9 cellular contexts compared by ENCODE assay signal in the genomic region with DNA sequence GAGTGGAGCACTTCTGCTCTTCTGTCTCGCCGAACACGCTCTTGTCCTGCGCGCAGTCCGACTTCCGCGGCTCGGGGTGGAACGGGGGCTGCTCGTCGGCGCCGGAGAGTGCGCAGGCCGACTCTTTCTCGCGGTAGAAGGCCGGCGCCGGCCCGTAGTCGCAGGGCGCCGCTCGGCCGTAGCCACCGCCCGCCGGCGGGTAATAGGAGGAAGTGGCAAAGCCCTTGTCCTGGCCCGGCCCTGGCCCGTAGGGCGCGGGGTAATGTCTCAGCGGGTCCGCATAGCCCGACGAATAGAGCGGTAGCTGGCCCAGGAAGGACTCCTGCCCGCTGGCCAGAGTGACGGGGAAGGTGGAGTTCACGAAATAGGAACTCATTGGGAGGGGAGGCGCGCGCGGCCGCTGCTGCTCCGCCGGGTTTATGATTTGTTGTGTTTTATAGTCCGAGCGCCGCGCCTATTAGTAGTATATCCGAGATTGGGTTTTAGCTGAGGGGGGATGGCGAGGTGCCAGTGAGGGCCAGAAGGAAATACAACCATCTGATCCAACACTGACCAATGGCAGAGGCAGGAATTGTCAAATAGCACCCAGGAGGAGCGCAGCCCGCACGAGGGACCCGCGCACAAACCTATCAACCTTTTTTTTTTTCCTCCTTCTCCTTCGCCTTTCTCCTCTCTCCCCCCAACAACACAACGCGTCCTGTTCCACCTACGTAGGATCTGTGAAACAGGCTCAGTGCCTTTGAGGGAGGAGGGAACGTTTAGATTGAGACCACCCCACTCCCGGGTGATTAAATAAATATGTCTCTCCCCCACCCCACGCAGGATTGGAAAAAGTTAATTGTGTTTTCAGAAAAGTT. TPM values are rescaled to one million over a fixed set of nuclear protein-coding genes. Genes with fewer than 3 reads are reported as not detected.
A peak's percentile ranks its signal among the peaks of the same experiment; 100 is the strongest.
DNase-seq lines count a peak whose midpoint lies in the region; ATAC-seq, FAIRE-seq and TF ChIP-seq lines count a peak whose summit lies in the region.
"Had no signal": no experiment of that assay in that cellular context is flagged by ENCODE, and none has a peak within 500 bp of the region (broad histone marks: within the 10 kb centered on the region; RNA-seq: fewer than 3 reads in every experiment).

No MANE protein-coding gene starts in this region.

- H3K9me3 ChIP-seq in GM12878 (replicated peaks; ENCODE audit: control insufficient read depth, insufficient read depth, low read length) (no peaks in the 10 kb centered on the region), lower lobe of right lung (no peaks in the 10 kb centered on the region), tibial artery (no peaks in the 10 kb centered on the region)

- SMC1A ChIA-PET in GM12878 (lab: Charles Lee; ENCODE audit: uncharacterized antibody, unreplicated experiment) = no interaction called here

- TF ChIP-seq EP300 in GM12878 (IDR thresholded peaks at IDR 0.05; ENCODE audit: borderline replicate concordance in 1 of 2, control insufficient read depth in 1 of 2, low read depth in 2 of 2, low read length in 2 of 2) = no peak

- CTCF ChIA-PET in GM12878 (lab: Yijun Ruan, JAX) = interaction anchor here (0.7 to 2.2 kb wide), 3 partner anchors 21 to 472 kb away, joined by 3 to 7 read pairs (median 5); no protein-coding TSS in a partner anchor

- no peak for TF ChIP-seq RAD21 in GM12878 (IDR thresholded peaks at IDR 0.05; ENCODE audit: insufficient read depth, low read depth, low read length)

- H3K4me3 ChIP-seq in GM12878 = peak overlapping the region; percentile 79
- H3K4me3 ChIP-seq in lower lobe of right lung = peak overlapping the region; percentile 63
- peak overlapping the region; percentile 39 to 50 for H3K4me3 ChIP-seq in tibial artery

- 2% methylated on average over 68 of the region's 68 CpGs for WGBS in GM12878 (ENCODE audit: insufficient coverage, insufficient replicate concordance, low lambda C conversion rate, missing lambda C conversion rate)

- in situ Hi-C loops in GM12878 (cut with MboI) = loop anchor here (5.0 kb wide), 1 partner anchor 336 kb away; no protein-coding TSS in a partner anchor

- peaks cover 15 to 47% of the 10 kb centered on the region in 2 experiments for H3K27me3 ChIP-seq in GM12878 (replicated peaks in 1 of 2; ENCODE audit: control insufficient read depth in 2 of 2, insufficient read depth in 2 of 2, low read length in 1 of 2)
- peaks cover 94% of the 10 kb centered on the region for H3K27me3 ChIP-seq in lower lobe of right lung (ENCODE audit: low read depth)
- H3K27me3 ChIP-seq in tibial artery = peaks cover 0 to 97% of the 10 kb centered on the region in 2 donors

- H3K4me1 ChIP-seq in GM12878 (ENCODE audit: control insufficient read depth, insufficient read depth, low read length) (peaks cover 10% of the 10 kb centered on the region), lower lobe of right lung (peaks cover 38% of the 10 kb centered on the region), tibial artery (peaks cover 0 to 44% (median 27%) of the 10 kb centered on the region in 4 donors)

- no peak for TF ChIP-seq POLR2A in GM12878 (IDR thresholded peaks at IDR 0.05; ENCODE audit: low read depth, low read length)

- H4K20me1 ChIP-seq in GM12878 (ENCODE audit: control insufficient read depth, insufficient read depth) = no peaks in the 10 kb centered on the region

- H3K79me2 ChIP-seq in GM12878 (ENCODE audit: control insufficient read depth, insufficient read depth, low read length) = no peaks in the 10 kb centered on the region

- TF ChIP-seq CTCF in GM12878 (IDR thresholded peaks at IDR 0.05 in 2 of 3, conservative IDR thresholded peaks at IDR 0.05 in 1 of 3; ENCODE audit: control insufficient read depth in 2 of 3, extremely low read depth in 1 of 3, insufficient read depth in 1 of 3, low read depth in 3 of 3, low read length in 3 of 3) (no peak), lower lobe of right lung (IDR thresholded peaks at IDR 0.05) (no peak), tibial artery (IDR thresholded peaks at IDR 0.05) (no peak)

- H2AFZ ChIP-seq in GM12878 (ENCODE audit: control insufficient read depth, low read depth, low read length) = peak overlapping the region; percentile 71

- H3K4me2 ChIP-seq in GM12878 (ENCODE audit: control insufficient read depth, insufficient read depth) = peak overlapping the region; percentile 66

- no TSS peak for BruUV-seq in GM12878 (replicated peaks; lab: Mats Ljungman, UMichigan)

- RAD21 ChIA-PET in GM12878 (lab: Charles Lee; ENCODE audit: unreplicated experiment) = no interaction called here

- FAIRE-seq in GM12878 (lab: Jason Lieb, UNC) = no peak

- no peak overlapping the region; the same call in 1 of the 2 replicates for H3K9ac ChIP-seq in GM12878 (ENCODE audit: control insufficient read depth, insufficient read depth, low read length)

- ATAC-seq in GM12878 = peak; percentile 78
- ATAC-seq in lower lobe of right lung = peak; percentile 58 to 60

- H3K27ac ChIP-seq in GM12878 (ENCODE audit: control insufficient read depth, insufficient read depth) (no peak overlapping the region), lower lobe of right lung (peak overlapping the region; percentile 74), tibial artery (no peak overlapping the region)
- H3K27ac ChIP-seq: 22Rv1 had no signal

- POLR2A ChIA-PET in GM12878 (lab: Charles Lee) = no interaction called here

- intact Hi-C loops in GM12878 (cut with micrococcal nuclease; ENCODE audit: unreplicated experiment) (no loop called here), lower lobe of right lung (cut with DNase I) (no loop called here), tibial artery (cut with DNase I; ENCODE audit: low total_unique reads) (no loop called here)

- DNase-seq in DMS 273 (lab: John Stamatoyannopoulos, UW; ENCODE audit: unreplicated experiment) = peak; percentile 36
- DNase-seq in DMS 273 treated with DMSO at 0.1 percent for 48 hours (lab: John Stamatoyannopoulos, UW) = no peak
- peak; percentile 71 for DNase-seq in NCI-H2196 (lab: John Stamatoyannopoulos, UW; ENCODE audit: unreplicated experiment)
- no peak for DNase-seq in GM12878 (ENCODE audit: low read depth, low spot score)
- DNase-seq in lower lobe of right lung = peak; percentile 69
- peak in 1 of 2 donors; percentile 56 for DNase-seq in tibial artery
- DNase-seq in ecto neural progenitor cell (ENCODE audit: low spot score) = no peak
- DNase-seq in Kasumi-1 (lab: John Stamatoyannopoulos, UW) = no peak

- H3K36me3 ChIP-seq in GM12878 (ENCODE audit: control insufficient read depth in 2 of 2, insufficient read depth in 2 of 2, low read length in 1 of 2) (no peaks in the 10 kb centered on the region), lower lobe of right lung (peaks cover 5% of the 10 kb centered on the region), tibial artery (no peaks in the 10 kb centered on the region)

RNA-seq across cellular contexts. Expression of gene HOXB5, which starts 4.4 kb away (rescaled TPM):
- not detected in 2 replicates for total RNA-seq in GM12878 (2013; cell fraction: nucleolus; rRNA removed)
- total RNA-seq in GM12878 (2014; rRNA removed) (not detected in 2 replicates), GM12878 (2014; rRNA removed; fragmentation: Illumina TruSeq; extraction: Trizol) (not detected in 2 replicates), GM12878 (2021) (not detected in 2 replicates), lower lobe of right lung (3.9 TPM)
- not detected for polyA plus RNA-seq in GM12878 (2011; ENCODE audit: low read depth)
- polyA plus RNA-seq in GM12878 (2011; rRNA removed) (not detected in 2 replicates), GM12878 (2014; fragmentation: Illumina TruSeq; extraction: Trizol) (not detected in 2 replicates), GM12878 (2014; fragmentation: Nextera tagmentation; extraction: Ambion mirVana) (not detected), GM12878 (2014; rRNA removed) (not detected in 2 replicates), GM12878 (2016; fragmentation: Nextera tagmentation; extraction: Ambion mirVana) (not detected)
- not detected in 2 replicates for polyA plus RNA-seq in GM12878 (2011; cell fraction: cytosol; rRNA removed)
- not detected in 2 replicates for polyA plus RNA-seq in GM12878 (2011; cell fraction: nucleus; rRNA removed)
- polyA plus RNA-seq in GM12878 (2012) = not detected in 2 replicates
- polyA minus RNA-seq in GM12878 (2011; rRNA and poly(A)+ RNA removed) = not detected in 2 replicates
- not detected in 2 replicates for polyA minus RNA-seq in GM12878 (2011; cell fraction: cytosol; rRNA and poly(A)+ RNA removed)
- not detected in 2 replicates for polyA minus RNA-seq in GM12878 (2011; cell fraction: nucleus; rRNA and poly(A)+ RNA removed)

RNA-seq across cellular contexts. Expression of gene HOXB6, which starts 6.8 kb away (rescaled TPM):
- not detected in 2 replicates for total RNA-seq in GM12878 (2013; cell fraction: nucleolus; rRNA removed)
- 0.05 and 0.06 TPM in 2 replicates for total RNA-seq in GM12878 (2014; rRNA removed)
- total RNA-seq in GM12878 (2014; rRNA removed; fragmentation: Illumina TruSeq; extraction: Trizol) = 0.09 TPM in 1 of 2 replicates, not detected in the other
- total RNA-seq in GM12878 (2021) = 0.13 and 0.24 TPM in 2 replicates
- 0.16 TPM for polyA plus RNA-seq in GM12878 (2011; ENCODE audit: low read depth)
- polyA plus RNA-seq in GM12878 (2011; rRNA removed) = 0.10 TPM in 1 of 2 replicates, not detected in the other
- 0.10 and 0.27 TPM in 2 replicates for polyA plus RNA-seq in GM12878 (2011; cell fraction: cytosol; rRNA removed)
- 0.10 TPM in 1 of 2 replicates, not detected in the other for polyA plus RNA-seq in GM12878 (2011; cell fraction: nucleus; rRNA removed)
- 0.21 TPM in 1 of 2 replicates, not detected in the other for polyA plus RNA-seq in GM12878 (2012)
- polyA plus RNA-seq in GM12878 (2014; fragmentation: Illumina TruSeq; extraction: Trizol) = 0.07 TPM in 1 of 2 replicates, not detected in the other
- polyA plus RNA-seq in GM12878 (2014; fragmentation: Nextera tagmentation; extraction: Ambion mirVana) = under 1 TPM in 1 of 2 experiments, not detected in 1; 0.04 TPM
- polyA plus RNA-seq in GM12878 (2014; rRNA removed) = 0.22 and 0.51 TPM in 2 replicates
- polyA plus RNA-seq in GM12878 (2016; fragmentation: Nextera tagmentation; extraction: Ambion mirVana) = under 1 TPM in 1 of 2 experiments, not detected in 1; 0.13 TPM
- 0.10 TPM in 1 of 2 replicates, not detected in the other for polyA minus RNA-seq in GM12878 (2011; rRNA and poly(A)+ RNA removed)
- polyA minus RNA-seq in GM12878 (2011; cell fraction: cytosol; rRNA and poly(A)+ RNA removed) = not detected in 2 replicates
- polyA minus RNA-seq in GM12878 (2011; cell fraction: nucleus; rRNA and poly(A)+ RNA removed) = not detected in 2 replicates
- 4.4 TPM for total RNA-seq in lower lobe of right lung

RNA-seq across cellular contexts. Expression of gene HOXB3, which starts 8.0 kb away (rescaled TPM):
- 23.2 and 26.2 TPM in 2 replicates for total RNA-seq in GM12878 (2013; cell fraction: nucleolus; rRNA removed)
- total RNA-seq in GM12878 (2014; rRNA removed) = 2.8 and 4.5 TPM in 2 replicates
- total RNA-seq in GM12878 (2014; rRNA removed; fragmentation: Illumina TruSeq; extraction: Trizol) = 3.0 and 3.5 TPM in 2 replicates
- total RNA-seq in GM12878 (2021) = 5.6 and 6.7 TPM in 2 replicates
- 2.1 TPM for polyA plus RNA-seq in GM12878 (2011; ENCODE audit: low read depth)
- 6.4 and 9.1 TPM in 2 replicates for polyA plus RNA-seq in GM12878 (2011; rRNA removed)
- 4.0 and 4.7 TPM in 2 replicates for polyA plus RNA-seq in GM12878 (2011; cell fraction: cytosol; rRNA removed)
- polyA plus RNA-seq in GM12878 (2011; cell fraction: nucleus; rRNA removed) = 35.2 and 38.0 TPM in 2 replicates
- polyA plus RNA-seq in GM12878 (2012) = 3.2 and 3.9 TPM in 2 replicates
- 4.5 and 4.6 TPM in 2 replicates for polyA plus RNA-seq in GM12878 (2014; fragmentation: Illumina TruSeq; extraction: Trizol)
- under 1 TPM; 0.64 to 0.91 TPM for polyA plus RNA-seq in GM12878 (2014; fragmentation: Nextera tagmentation; extraction: Ambion mirVana)
- polyA plus RNA-seq in GM12878 (2014; rRNA removed) = 7.7 and 8.3 TPM in 2 replicates
- polyA plus RNA-seq in GM12878 (2016; fragmentation: Nextera tagmentation; extraction: Ambion mirVana) = under 1 TPM; 0.19 to 0.76 TPM
- 1.2 and 2.0 TPM in 2 replicates for polyA minus RNA-seq in GM12878 (2011; rRNA and poly(A)+ RNA removed)
- polyA minus RNA-seq in GM12878 (2011; cell fraction: cytosol; rRNA and poly(A)+ RNA removed) = 1.5 and 1.6 TPM in 2 replicates
- polyA minus RNA-seq in GM12878 (2011; cell fraction: nucleus; rRNA and poly(A)+ RNA removed) = 7.1 and 7.3 TPM in 2 replicates
- total RNA-seq in lower lobe of right lung = 11.3 TPM

RNA-seq across cellular contexts. Expression of gene HOXB7, which starts 12.8 kb away (rescaled TPM):
- 0.98 and 1.3 TPM in 2 replicates for total RNA-seq in GM12878 (2013; cell fraction: nucleolus; rRNA removed)
- total RNA-seq in GM12878 (2014; rRNA removed) (3.2 and 4.2 TPM in 2 replicates), GM12878 (2014; rRNA removed; fragmentation: Illumina TruSeq; extraction: Trizol) (3.6 and 5.8 TPM in 2 replicates), GM12878 (2021) (4.0 and 4.5 TPM in 2 replicates), lower lobe of right lung (2.4 TPM)
- polyA plus RNA-seq in GM12878 (2011; ENCODE audit: low read depth) = 2.3 TPM
- polyA plus RNA-seq in GM12878 (2011; rRNA removed) (7.4 and 8.3 TPM in 2 replicates), GM12878 (2014; fragmentation: Illumina TruSeq; extraction: Trizol) (1.3 and 3.7 TPM in 2 replicates), GM12878 (2014; fragmentation: Nextera tagmentation; extraction: Ambion mirVana) (1 to 10 TPM; 2.8 to 3.4 TPM), GM12878 (2014; rRNA removed) (5.1 and 7.0 TPM in 2 replicates), GM12878 (2016; fragmentation: Nextera tagmentation; extraction: Ambion mirVana) (1 to 10 TPM; 4.3 to 4.8 TPM)
- 6.8 and 8.1 TPM in 2 replicates for polyA plus RNA-seq in GM12878 (2011; cell fraction: cytosol; rRNA removed)
- 2.5 and 4.1 TPM in 2 replicates for polyA plus RNA-seq in GM12878 (2011; cell fraction: nucleus; rRNA removed)
- 3.9 and 4.1 TPM in 2 replicates for polyA plus RNA-seq in GM12878 (2012)
- polyA minus RNA-seq in GM12878 (2011; rRNA and poly(A)+ RNA removed) = 1.6 and 2.8 TPM in 2 replicates
- 1.7 and 2.2 TPM in 2 replicates for polyA minus RNA-seq in GM12878 (2011; cell fraction: cytosol; rRNA and poly(A)+ RNA removed)
- polyA minus RNA-seq in GM12878 (2011; cell fraction: nucleus; rRNA and poly(A)+ RNA removed) = 0.97 and 1.2 TPM in 2 replicates

RNA-seq across cellular contexts. Expression of gene HOXB8, which starts 17.1 kb away (rescaled TPM):
- total RNA-seq in GM12878 (2013; cell fraction: nucleolus; rRNA removed) = not detected in 2 replicates
- total RNA-seq in GM12878 (2014; rRNA removed) (not detected in 2 replicates), GM12878 (2014; rRNA removed; fragmentation: Illumina TruSeq; extraction: Trizol) (not detected in 2 replicates), GM12878 (2021) (0.21 TPM in 1 of 2 replicates, not detected in the other), lower lobe of right lung (0.21 TPM)
- polyA plus RNA-seq in GM12878 (2011; ENCODE audit: low read depth) = not detected
- polyA plus RNA-seq in GM12878 (2011; rRNA removed) (not detected in 2 replicates), GM12878 (2014; fragmentation: Illumina TruSeq; extraction: Trizol) (not detected in 2 replicates), GM12878 (2014; fragmentation: Nextera tagmentation; extraction: Ambion mirVana) (not detected), GM12878 (2014; rRNA removed) (not detected in 2 replicates), GM12878 (2016; fragmentation: Nextera tagmentation; extraction: Ambion mirVana) (not detected)
- not detected in 2 replicates for polyA plus RNA-seq in GM12878 (2011; cell fraction: cytosol; rRNA removed)
- not detected in 2 replicates for polyA plus RNA-seq in GM12878 (2011; cell fraction: nucleus; rRNA removed)
- polyA plus RNA-seq in GM12878 (2012) = not detected in 2 replicates
- not detected in 2 replicates for polyA minus RNA-seq in GM12878 (2011; rRNA and poly(A)+ RNA removed)
- not detected in 2 replicates for polyA minus RNA-seq in GM12878 (2011; cell fraction: cytosol; rRNA and poly(A)+ RNA removed)
- not detected in 2 replicates for polyA minus RNA-seq in GM12878 (2011; cell fraction: nucleus; rRNA and poly(A)+ RNA removed)

Comparison
In these comparisons a context has a peak if more than half of its experiments do, and no peak if none do; other contexts are left out.
1. DNase-seq: peak in DMS 273 (single experiment), NCI-H2196 (single experiment) and lower lobe of right lung (single experiment); none in DMS 273 treated with DMSO at 0.1 percent for 48 hours (single experiment), GM12878 (single experiment), ecto neural progenitor cell (single experiment) and Kasumi-1 (0 of 2).
2. Peak in every context shown above with its lines, with median percentiles within 50 percentile points of each other: H3K4me3 ChIP-seq.